In the genomic region with DNA sequence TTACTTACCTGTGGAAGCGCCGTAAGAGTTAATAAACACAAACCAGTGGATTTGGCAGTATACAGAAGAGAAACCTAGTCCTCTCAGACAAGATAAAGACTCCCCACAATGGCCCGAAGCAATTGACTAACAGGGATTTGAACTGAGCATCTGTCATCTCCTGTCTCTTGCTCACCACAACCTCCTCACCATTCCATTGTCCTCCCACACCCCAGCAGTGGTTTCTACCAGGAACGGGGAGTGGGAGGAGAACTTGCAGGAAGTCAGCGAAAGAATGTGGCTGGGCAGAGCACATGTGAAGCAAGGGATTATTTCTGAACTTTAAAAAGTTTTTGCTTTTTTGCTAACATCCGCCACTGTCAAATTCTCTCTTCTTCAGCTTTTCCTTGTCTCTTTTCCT, we compare ENCODE assay signal across 1 cellular context.
TF ChIP-seq lines count a peak whose summit lies in the region.

No MANE protein-coding gene starts in this region.

TF ChIP-seq in WTC11, 78 proteins besides CTCF, POLR2A, EP300 and RAD21 (continued from another document):
- TF ChIP-seq USF2 (CRISPR knock-in tag; IDR thresholded peaks at IDR 0.05): no peak
- no peak for TF ChIP-seq PRRX2 (CRISPR knock-in tag; IDR thresholded peaks at IDR 0.05)
- TF ChIP-seq SMAD3 (CRISPR knock-in tag; IDR thresholded peaks at IDR 0.05; ENCODE audit: borderline replicate concordance): no peak
- TF ChIP-seq NFE2L1 (CRISPR knock-in tag; IDR thresholded peaks at IDR 0.05): no peak
- TF ChIP-seq, protein P1, sequence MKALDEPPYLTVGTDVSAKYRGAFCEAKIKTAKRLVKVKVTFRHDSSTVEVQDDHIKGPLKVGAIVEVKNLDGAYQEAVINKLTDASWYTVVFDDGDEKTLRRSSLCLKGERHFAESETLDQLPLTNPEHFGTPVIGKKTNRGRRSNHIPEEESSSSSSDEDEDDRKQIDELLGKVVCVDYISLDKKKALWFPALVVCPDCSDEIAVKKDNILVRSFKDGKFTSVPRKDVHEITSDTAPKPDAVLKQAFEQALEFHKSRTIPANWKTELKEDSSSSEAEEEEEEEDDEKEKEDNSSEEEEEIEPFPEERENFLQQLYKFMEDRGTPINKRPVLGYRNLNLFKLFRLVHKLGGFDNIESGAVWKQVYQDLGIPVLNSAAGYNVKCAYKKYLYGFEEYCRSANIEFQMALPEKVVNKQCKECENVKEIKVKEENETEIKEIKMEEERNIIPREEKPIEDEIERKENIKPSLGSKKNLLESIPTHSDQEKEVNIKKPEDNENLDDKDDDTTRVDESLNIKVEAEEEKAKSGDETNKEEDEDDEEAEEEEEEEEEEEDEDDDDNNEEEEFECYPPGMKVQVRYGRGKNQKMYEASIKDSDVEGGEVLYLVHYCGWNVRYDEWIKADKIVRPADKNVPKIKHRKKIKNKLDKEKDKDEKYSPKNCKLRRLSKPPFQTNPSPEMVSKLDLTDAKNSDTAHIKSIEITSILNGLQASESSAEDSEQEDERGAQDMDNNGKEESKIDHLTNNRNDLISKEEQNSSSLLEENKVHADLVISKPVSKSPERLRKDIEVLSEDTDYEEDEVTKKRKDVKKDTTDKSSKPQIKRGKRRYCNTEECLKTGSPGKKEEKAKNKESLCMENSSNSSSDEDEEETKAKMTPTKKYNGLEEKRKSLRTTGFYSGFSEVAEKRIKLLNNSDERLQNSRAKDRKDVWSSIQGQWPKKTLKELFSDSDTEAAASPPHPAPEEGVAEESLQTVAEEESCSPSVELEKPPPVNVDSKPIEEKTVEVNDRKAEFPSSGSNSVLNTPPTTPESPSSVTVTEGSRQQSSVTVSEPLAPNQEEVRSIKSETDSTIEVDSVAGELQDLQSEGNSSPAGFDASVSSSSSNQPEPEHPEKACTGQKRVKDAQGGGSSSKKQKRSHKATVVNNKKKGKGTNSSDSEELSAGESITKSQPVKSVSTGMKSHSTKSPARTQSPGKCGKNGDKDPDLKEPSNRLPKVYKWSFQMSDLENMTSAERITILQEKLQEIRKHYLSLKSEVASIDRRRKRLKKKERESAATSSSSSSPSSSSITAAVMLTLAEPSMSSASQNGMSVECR (CRISPR knock-in tag; IDR thresholded peaks at IDR 0.05; ENCODE audit: borderline replicate concordance): no peak
- no peak for TF ChIP-seq NFYB (CRISPR knock-in tag; conservative IDR thresholded peaks at IDR 0.05; ENCODE audit: low read depth)
- no peak for TF ChIP-seq MXD4 (CRISPR knock-in tag; IDR thresholded peaks at IDR 0.05; ENCODE audit: borderline replicate concordance)
- TF ChIP-seq ETV6 (CRISPR knock-in tag; IDR thresholded peaks at IDR 0.05): no peak
